Comparison of ENCODE assay signal across 8 cellular contexts in genomic region chr1:247210386-247211117, GRCh38. TPM values are rescaled to one million over a fixed set of nuclear protein-coding genes. Genes with fewer than 3 reads are reported as not detected.
DNase-seq lines count a peak whose midpoint lies in the region; ATAC-seq and TF ChIP-seq lines count a peak whose summit lies in the region.

No MANE protein-coding gene starts in this region.

- H4K5ac ChIP-seq in IMR-90 (ENCODE audit: low read depth, low read length), result no peak overlapping the region

- no peak overlapping the region for H3K18ac ChIP-seq in IMR-90 (ENCODE audit: low read depth, low read length)

- H4K91ac ChIP-seq in IMR-90 (ENCODE audit: insufficient read depth, low read depth, low read length), result peak overlapping the region; percentile 41; the same call in 1 of the 2 replicates

- POLR2A ChIA-PET in IMR-90 (lab: Charles Lee; ENCODE audit: unreplicated experiment), result no interaction called here
- POLR2A ChIA-PET in OCI-LY7 (lab: Charles Lee), result interaction anchor here (0.6 to 1.5 kb wide), 8 partner anchors 11 to 326 kb away, joined by 3 to 5 read pairs (median 4); no protein-coding TSS in a partner anchor

- H4K20me1 ChIP-seq in IMR-90 (ENCODE audit: insufficient read depth, low read length), result 0 out of 2 replicates have a peak, but pooled peaks cover 7% of the 10 kb centered on the region
- H4K20me1 ChIP-seq in OCI-LY7 (ENCODE audit: insufficient read depth, low read length), result peaks cover 10% of the 10 kb centered on the region

- peaks cover under 1% of the 10 kb centered on the region; the same call in 1 of the 2 replicates for H3K9me3 ChIP-seq in IMR-90 (ENCODE audit: control insufficient read depth, insufficient read depth, low read length)
- no peaks in the 10 kb centered on the region for H3K9me3 ChIP-seq in OCI-LY7 (ENCODE audit: low read length)

- H4K8ac ChIP-seq in IMR-90 (ENCODE audit: low read depth in 2 of 2, low read length in 2 of 2), result peak overlapping the region; percentile 67 to 70; a peak in 2 of 4 replicates

- DNase-seq in DMS114 treated with DMSO at 0.1 percent for 48 hours (lab: John Stamatoyannopoulos, UW; ENCODE audit: unreplicated experiment) (peak; percentile 88), IMR-90 (peak; percentile 85), OCI-LY7 (ENCODE audit: low spot score) (peak; percentile 98), activated T-cell treated with anti-CD3 and anti-CD28 coated beads for 4 hours (peak; percentile 91), epithelial cell of proximal tubule (ENCODE audit: low read depth) (peak; percentile 36), mucosa of gallbladder (ENCODE audit: low spot score) (peak; percentile 98)
- peak; percentile 93 for DNase-seq in stimulated activated CD8-positive, alpha-beta memory T cell treated with anti-CD3 and anti-CD28 coated beads, Interleukin-4, amount 100 ng/mL, for 24 hours (ENCODE audit: low read depth)

- intact Hi-C loops in IMR-90 (cut with micrococcal nuclease), result loop anchor here (5.0 kb wide), 2 partner anchors 107 to 122 kb away; partner anchors contain the start of gene ZNF496
- intact Hi-C loops in OCI-LY7 (cut with micrococcal nuclease; ENCODE audit: unreplicated experiment), result loop anchor here (1.0 to 10.0 kb wide), 5 partner anchors 106 to 646 kb away; partner anchors contain the start of genes AHCTF1, CNST, TFB2M and ZNF496

- H3K4me1 ChIP-seq in IMR-90 (ENCODE audit: control insufficient read depth, insufficient read depth, low read length) (peaks cover 3% of the 10 kb centered on the region), OCI-LY7 (ENCODE audit: insufficient read depth, low read length, poor library complexity, severe bottlenecking) (peaks cover 36% of the 10 kb centered on the region)

- TF ChIP-seq CTCF in IMR-90 (conservative IDR thresholded peaks at IDR 0.05; ENCODE audit: low read depth, low read length) (no peak), OCI-LY7 (conservative IDR thresholded peaks at IDR 0.05; ENCODE audit: low read length) (no peak), epithelial cell of proximal tubule (conservative IDR thresholded peaks at IDR 0.05; ENCODE audit: low read depth, low read length) (no peak)

- ATAC-seq in GM21529 (IDR thresholded peaks at IDR 0.05; ENCODE audit: unreplicated experiment) (peak; percentile 90), IMR-90 (ENCODE audit: low read depth) (peak; percentile 100)

- 0% methylated on average over 7 of the region's 49 CpGs; no CpG with 5 or more reads in 1 of the 2 experiments for WGBS in IMR-90 (ENCODE audit: extremely low coverage in 2 of 2, insufficient read length in 1 of 2), 2 experiments

- H3K4me2 ChIP-seq in IMR-90 (ENCODE audit: low read depth, low read length), result peak overlapping the region; percentile 78
- peak overlapping the region; percentile 94 for H3K4me2 ChIP-seq in OCI-LY7 (ENCODE audit: low read length)

- H3K4me3 ChIP-seq in IMR-90 (ENCODE audit: insufficient read depth, low read depth, low read length) (peak overlapping the region; percentile 79), OCI-LY7 (ENCODE audit: low read depth, low read length, poor library complexity, severe bottlenecking) (peak overlapping the region; percentile 81), epithelial cell of proximal tubule (ENCODE audit: low read depth, low read length) (peak overlapping the region; percentile 88)

- in situ Hi-C loops in IMR-90 (cut with MboI; ENCODE audit: low sequenced_read_pairs), result no loop called here

- H3K79me1 ChIP-seq in IMR-90 (ENCODE audit: low read depth in 1 of 2, low read length in 2 of 2), result peaks cover 11 to 22% of the 10 kb centered on the region in 2 experiments

- H3K4ac ChIP-seq in IMR-90 (ENCODE audit: low read depth, low read length), result peak overlapping the region; percentile 59

- TF ChIP-seq POLR2A in IMR-90 (IDR thresholded peaks at IDR 0.05; ENCODE audit: low read depth, low read length), result peak; percentile 83

- peak overlapping the region; percentile 2 for H2BK5ac ChIP-seq in IMR-90 (ENCODE audit: low read depth, low read length, poor library complexity, severe bottlenecking)

- CTCF ChIA-PET in IMR-90 (lab: Yijun Ruan, JAX), result interaction anchor here (1.0 kb wide), 1 partner anchor 163 kb away, joined by 3 read pairs; no protein-coding TSS in a partner anchor
- CTCF ChIA-PET in OCI-LY7 (lab: Charles Lee; ENCODE audit: unreplicated experiment), result interaction anchor here (0.6 kb wide), 1 partner anchor 327 kb away, joined by 3 read pairs; no protein-coding TSS in a partner anchor

- no peak overlapping the region for H2BK20ac ChIP-seq in IMR-90 (ENCODE audit: low read depth, low read length)

- no peak overlapping the region for H2BK15ac ChIP-seq in IMR-90 (ENCODE audit: low read depth, low read length)

- peak overlapping the region; percentile 62 for H3K9ac ChIP-seq in IMR-90 (ENCODE audit: low read depth, low read length)

- H3K27ac ChIP-seq in IMR-90 (ENCODE audit: insufficient read depth, low read length), result peak overlapping the region; percentile 51
- peak overlapping the region; percentile 60 for H3K27ac ChIP-seq in OCI-LY7 (ENCODE audit: low read depth, low read length, poor library complexity, severe bottlenecking)

- H2AK5ac ChIP-seq in IMR-90 (ENCODE audit: low read depth, low read length), result peak overlapping the region; percentile 38; the same call in 1 of the 2 replicates

- no peak overlapping the region for H2BK120ac ChIP-seq in IMR-90 (ENCODE audit: low read depth, low read length)

- H3K9me2 ChIP-seq in OCI-LY7 (ENCODE audit: insufficient read depth, low read length), result no peaks in the 10 kb centered on the region

- H3K9me1 ChIP-seq in IMR-90 (ENCODE audit: insufficient read depth, low read length), result peaks cover 6% of the 10 kb centered on the region

- H3K79me2 ChIP-seq in OCI-LY7 (ENCODE audit: insufficient read depth, low read depth, low read length), result peaks cover 46% of the 10 kb centered on the region

- H3K23ac ChIP-seq in IMR-90 (ENCODE audit: low read depth, low read length), result no peak overlapping the region

- BruUV-seq in IMR-90 (replicated peaks; lab: Mats Ljungman, UMichigan) (no TSS peak), OCI-LY7 (replicated peaks; lab: Mats Ljungman, UMichigan) (no TSS peak)

- H2AK9ac ChIP-seq in IMR-90 (replicated peaks; ENCODE audit: low read depth, low read length, poor library complexity), result peak overlapping the region; percentile 84

- no peak for TF ChIP-seq RAD21 in IMR-90 (IDR thresholded peaks at IDR 0.05; ENCODE audit: low read length)

- no peaks in the 10 kb centered on the region for H3K27me3 ChIP-seq in IMR-90 (ENCODE audit: control insufficient read depth, insufficient read depth, low read length)

- H3K36me3 ChIP-seq in IMR-90 (ENCODE audit: control insufficient read depth, insufficient read depth, low read length) (0 out of 2 replicates have a peak, but pooled peaks cover 2% of the 10 kb centered on the region), OCI-LY7 (ENCODE audit: insufficient read depth, low read length) (peaks cover 40% of the 10 kb centered on the region)

- H3K56ac ChIP-seq in IMR-90 (ENCODE audit: extremely low read depth, insufficient read depth, low read length), result peak overlapping the region; percentile 29; the same call in 1 of the 2 replicates

- no peak overlapping the region; the same call in 1 of the 2 replicates for H3K14ac ChIP-seq in IMR-90 (replicated peaks; ENCODE audit: low read depth, low read length)

- dilution Hi-C loops in IMR-90 (cut with HindIII; ENCODE audit: low sequenced_read_pairs, unreplicated experiment), result no loop called here

- peak overlapping the region; percentile 98 for H2AFZ ChIP-seq in IMR-90 (replicated peaks; ENCODE audit: low read length, poor library complexity)
- peak overlapping the region; percentile 85 for H2AFZ ChIP-seq in OCI-LY7 (ENCODE audit: low read length)

TF ChIP-seq in IMR-90, 13 proteins besides CTCF, POLR2A, EP300 and RAD21 (continues in another document):
- TF ChIP-seq ELK1 (IDR thresholded peaks at IDR 0.05; ENCODE audit: borderline replicate concordance, low read depth, low read length), result no peak
- no peak for TF ChIP-seq BHLHE40 (IDR thresholded peaks at IDR 0.05; ENCODE audit: low read depth, low read length)
- TF ChIP-seq USF2 (IDR thresholded peaks at IDR 0.05; ENCODE audit: low read depth, low read length), result no peak
- TF ChIP-seq MAFK (IDR thresholded peaks at IDR 0.05; ENCODE audit: low read depth, low read length), result no peak
- TF ChIP-seq CHD1 (IDR thresholded peaks at IDR 0.05; ENCODE audit: low read depth, low read length), result no peak
- TF ChIP-seq FOS (IDR thresholded peaks at IDR 0.05; ENCODE audit: low read depth, low read length), result peak; percentile 9; the same call in 1 of the 2 replicates
- TF ChIP-seq NFE2L2 (IDR thresholded peaks at IDR 0.05; ENCODE audit: low read depth, low read length), result no peak

RNA-seq across cellular contexts. Expression of gene ZNF124, which starts 38.7 kb away (rescaled TPM):
- 77.8 and 89.3 TPM in 2 replicates for total RNA-seq in IMR-90 (2012; rRNA removed)
- 3.0 and 3.2 TPM in 2 replicates for polyA plus RNA-seq in IMR-90 (2012; rRNA removed)
- 0.91 and 1.6 TPM in 2 replicates for polyA plus RNA-seq in IMR-90 (2012; cell fraction: cytosol; rRNA removed)
- 2.0 and 10.6 TPM in 2 replicates for polyA plus RNA-seq in IMR-90 (2012; cell fraction: nucleus; rRNA removed; ENCODE audit: low replicate concordance)
- total RNA-seq in OCI-LY7 (2014; rRNA removed; shearing (Covaris generic)), result 24.7 and 29.0 TPM in 2 replicates
- 32.9 and 33.3 TPM in 2 replicates for total RNA-seq in OCI-LY7 (2022)
- total RNA-seq in epithelial cell of proximal tubule, result 15.4 and 20.3 TPM in 2 replicates
- total RNA-seq in mucosa of gallbladder, result 34.2 TPM

RNA-seq across cellular contexts. Expression of gene VN1R5, which starts 45.3 kb away (rescaled TPM):
- not detected in 2 replicates for total RNA-seq in IMR-90 (2012; rRNA removed)
- polyA plus RNA-seq in IMR-90 (2012; rRNA removed), result not detected in 2 replicates
- not detected in 2 replicates for polyA plus RNA-seq in IMR-90 (2012; cell fraction: cytosol; rRNA removed)
- not detected in 2 replicates for polyA plus RNA-seq in IMR-90 (2012; cell fraction: nucleus; rRNA removed; ENCODE audit: low replicate concordance)
- total RNA-seq in OCI-LY7 (2014; rRNA removed; shearing (Covaris generic)), result not detected in 2 replicates
- total RNA-seq in OCI-LY7 (2022), result not detected in 2 replicates
- not detected in 2 replicates for total RNA-seq in epithelial cell of proximal tubule
- total RNA-seq in mucosa of gallbladder, result not detected

Comparison
In these comparisons a context has a peak if more than half of its experiments do, and no peak if none do; other contexts are left out.
1. Peak in every context shown above with its lines: DNase-seq, ATAC-seq, H3K4me3 ChIP-seq and H3K27ac ChIP-seq.
2. DNase-seq: peak in every context shown above with its lines; median percentile 98 in OCI-LY7; 98 in mucosa of gallbladder; 93 in stimulated activated CD8-positive, alpha-beta memory T cell treated with anti-CD3 and anti-CD28 coated beads, Interleukin-4, amount 100 ng/mL, for 24 hours; 91 in activated T-cell treated with anti-CD3 and anti-CD28 coated beads for 4 hours; 88 in DMS114 treated with DMSO at 0.1 percent for 48 hours; 85 in IMR-90; 36 in epithelial cell of proximal tubule.